19 cellular contexts compared by ENCODE assay signal in the genomic region with DNA sequence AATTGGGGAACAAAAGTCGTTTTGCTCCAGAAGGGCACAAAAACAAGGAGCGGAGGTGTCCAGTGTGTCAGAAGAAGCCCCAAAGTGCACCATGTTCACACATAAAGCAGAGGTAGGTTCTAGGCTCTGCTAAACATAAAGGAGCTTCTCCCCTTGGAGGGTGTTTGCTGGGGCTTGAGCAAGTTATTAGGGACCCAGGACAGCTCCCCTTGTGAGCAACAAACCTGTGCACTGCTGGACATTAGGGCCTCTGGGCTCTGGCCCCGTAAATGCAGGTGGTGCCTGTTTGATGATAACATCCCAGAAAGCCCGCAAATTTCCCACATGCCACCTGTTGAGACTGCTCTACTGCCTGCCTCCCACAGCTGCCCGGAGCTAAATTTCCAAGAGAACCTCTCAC. TPM values are rescaled to one million over a fixed set of nuclear protein-coding genes. Genes with fewer than 3 reads are reported as not detected.
"Had no signal": no experiment of that assay in that cellular context is flagged by ENCODE, and none has a peak within 500 bp of the region (broad histone marks: within the 10 kb centered on the region; RNA-seq: fewer than 3 reads in every experiment).

No MANE protein-coding gene starts in this region.

- H3K27me3 Mint-ChIP-seq: memory B cell had no signal

- H3K4me3 ChIP-seq: dorsolateral prefrontal cortex, lung, pancreas, right lobe of liver, testis, tibial artery had no signal

- DNase-seq: dorsolateral prefrontal cortex; effector CD4-positive, alpha-beta T cell; kidney; natural killer cell; pancreas; right lobe of liver; small intestine; stimulated activated CD4-positive, alpha-beta T cell treated with anti-CD3 and anti-CD28 coated beads, Interleukin-15, amount 100 ng/mL, for 24 hours; stimulated activated CD4-positive, alpha-beta T cell treated with anti-CD3 and anti-CD28 coated beads, Interleukin-2, amount 100 ng/mL, for 48 hours; stimulated activated naive CD4-positive, alpha-beta T cell; substantia nigra; testis; tibial artery had no signal

- H3K27me3 ChIP-seq: dorsolateral prefrontal cortex, pancreas, right lobe of liver, testis, tibial artery had no signal

- H3K36me3 ChIP-seq: pancreas had no signal

- H3K9me3 Mint-ChIP-seq: memory B cell, natural killer cell, type B pancreatic cell had no signal

- H3K9me3 ChIP-seq: neutrophil, pancreas, right lobe of liver, testis, tibial artery had no signal

- H3K27ac ChIP-seq: dorsolateral prefrontal cortex, neutrophil, pancreas, right lobe of liver, testis, tibial artery had no signal

- H3K27ac Mint-ChIP-seq: natural killer cell, type B pancreatic cell had no signal

- H3K4me3 Mint-ChIP-seq: natural killer cell, type B pancreatic cell had no signal

- ATAC-seq: left lobe of liver, natural killer cell, pancreas, right lobe of liver had no signal

- H3K36me3 Mint-ChIP-seq: memory B cell, natural killer cell, type B pancreatic cell had no signal

- H3K4me1 ChIP-seq: pancreas, right lobe of liver, testis had no signal

RNA-seq across cellular contexts. Expression of a gene that starts 10.8 kb away (rescaled TPM):
- polyA plus RNA-seq: neural cell had no signal

RNA-seq across cellular contexts. Expression of a gene that starts 26.2 kb away (rescaled TPM):
- polyA plus RNA-seq: neural cell had no signal

RNA-seq across cellular contexts. Expression of a gene that starts 42.5 kb away (rescaled TPM):
- polyA plus RNA-seq: neural cell had no signal
